Comparison of ENCODE assay signal across 1 cellular context in genomic region chr3:139343895-139344856, GRCh38.
TF ChIP-seq lines count a peak whose summit lies in the region.

Gene MRPS22, plus strand, starts transcription at chr3:139344020. Its CDS starts 7 bp downstream, at chr3:139344027.

TF ChIP-seq in GM12878, 131 proteins besides CTCF, POLR2A, EP300 and RAD21 (continued from another document and continues in another):
- TF ChIP-seq ATF3 (IDR thresholded peaks at IDR 0.05; ENCODE audit: borderline replicate concordance, extremely low read depth, low read depth, low read length) (no peak), RELB (IDR thresholded peaks at IDR 0.05; ENCODE audit: low read depth) (peak; percentile 98), DPF2 (IDR thresholded peaks at IDR 0.05) (0 out of 2 replicates have a peak, but pooled peaks have one; percentile 18), MYC (IDR thresholded peaks at IDR 0.05; ENCODE audit: insufficient read depth, insufficient read length, insufficient replicate concordance, low read length, severe bottlenecking) (no peak), ZSCAN29 (IDR thresholded peaks at IDR 0.05) (no peak), LARP7 (IDR thresholded peaks at IDR 0.05) (0 out of 2 replicates have a peak, but pooled peaks have one; percentile 69), RBBP5 (conservative IDR thresholded peaks at IDR 0.05) (no peak), ASH2L (IDR thresholded peaks at IDR 0.05; ENCODE audit: borderline replicate concordance, low read depth) (0 out of 2 replicates have a peak, but pooled peaks have one; percentile 69), NR2C2 (IDR thresholded peaks at IDR 0.05; ENCODE audit: borderline replicate concordance, control insufficient read depth, insufficient read length, low read depth) (no peak), BCLAF1 (IDR thresholded peaks at IDR 0.05) (no peak), ZBTB33 (IDR thresholded peaks at IDR 0.05) (no peak), IRF4 (IDR thresholded peaks at IDR 0.05; ENCODE audit: low read depth, low read length) (no peak), CHD1 (IDR thresholded peaks at IDR 0.05; ENCODE audit: low read depth, low read length) (no peak), FOXK2 (IDR thresholded peaks at IDR 0.05) (0 out of 2 replicates have a peak, but pooled peaks have one; percentile 29), SUPT20H (IDR thresholded peaks at IDR 0.05; ENCODE audit: borderline replicate concordance, control insufficient read depth, low read depth, low read length) (no peak), EGR1 (IDR thresholded peaks at IDR 0.05; ENCODE audit: borderline replicate concordance in 1 of 2, low read depth in 2 of 2, low read length in 2 of 2) (no peak), USF1 (IDR thresholded peaks at IDR 0.05; ENCODE audit: borderline replicate concordance, extremely low read length, insufficient read depth, low read depth, low read length) (no peak), ATF2 (IDR thresholded peaks at IDR 0.05; ENCODE audit: low read length) (no peak), ZNF217 (IDR thresholded peaks at IDR 0.05) (no peak), SIN3A (IDR thresholded peaks at IDR 0.05; ENCODE audit: low read depth, low read length) (0 out of 2 replicates have a peak, but pooled peaks have one; percentile 51), IKZF2 (IDR thresholded peaks at IDR 0.05) (peak in 1 of 2 experiments; percentile 23; a peak in 1 of 4 replicates), SMC3 (IDR thresholded peaks at IDR 0.05; ENCODE audit: borderline replicate concordance, low read length) (no peak), GATAD2B (conservative IDR thresholded peaks at IDR 0.05; ENCODE audit: low read depth) (0 out of 2 replicates have a peak, but pooled peaks have one; percentile 45), HCFC1 (IDR thresholded peaks at IDR 0.05; ENCODE audit: low read length) (peak; percentile 94), TCF12 (IDR thresholded peaks at IDR 0.05; ENCODE audit: low read depth, low read length) (no peak), E2F8 (IDR thresholded peaks at IDR 0.05; ENCODE audit: low read depth, partially characterized antibody) (peak; percentile 79), PAX8 (IDR thresholded peaks at IDR 0.05) (no peak), PAX5 (IDR thresholded peaks at IDR 0.05; ENCODE audit: borderline replicate concordance, low read depth, low read length) (no peak), TAF1 (IDR thresholded peaks at IDR 0.05; ENCODE audit: borderline replicate concordance, low read depth, low read length) (peak; percentile 90), MYB (IDR thresholded peaks at IDR 0.05; ENCODE audit: borderline replicate concordance, low read depth, low read length) (0 out of 2 replicates have a peak, but pooled peaks have one; percentile 8), SMAD1 (IDR thresholded peaks at IDR 0.05; ENCODE audit: low read depth, partially characterized antibody) (no peak), NBN (IDR thresholded peaks at IDR 0.05) (no peak), ZBTB40 (IDR thresholded peaks at IDR 0.05; ENCODE audit: borderline replicate concordance) (peak; percentile 97), SPI1 (IDR thresholded peaks at IDR 0.05; ENCODE audit: borderline replicate concordance, insufficient read depth, low read depth, low read length) (0 out of 2 replicates have a peak, but pooled peaks have one; percentile 12), MTA2 (IDR thresholded peaks at IDR 0.05; ENCODE audit: low read depth) (peak; percentile 80), BHLHE40 (IDR thresholded peaks at IDR 0.05; ENCODE audit: borderline replicate concordance in 1 of 2, low read depth in 2 of 2, low read length in 1 of 2) (0 out of 4 replicates have a peak, but pooled peaks of 1 of the 2 experiments have one; percentile 10), YBX1 (IDR thresholded peaks at IDR 0.05) (no peak), NR2C1 (IDR thresholded peaks at IDR 0.05) (peak; percentile 97), CBFB (IDR thresholded peaks at IDR 0.05; ENCODE audit: low read depth) (peak; percentile 53; the same call in 1 of the 2 replicates), NFXL1 (IDR thresholded peaks at IDR 0.05; ENCODE audit: borderline replicate concordance) (no peak), BRCA1 (IDR thresholded peaks at IDR 0.05; ENCODE audit: low read depth, low read length) (peak; percentile 49; the same call in 1 of the 2 replicates), NFIC (IDR thresholded peaks at IDR 0.05; ENCODE audit: low read depth, low read length) (no peak), EED (IDR thresholded peaks at IDR 0.05; ENCODE audit: low read depth) (0 out of 2 replicates have a peak, but pooled peaks have one; percentile 25), SMARCA5 (IDR thresholded peaks at IDR 0.05) (0 out of 2 replicates have a peak, but pooled peaks have one; percentile 51), PML (IDR thresholded peaks at IDR 0.05; ENCODE audit: low read length) (peak; percentile 71; the same call in 1 of the 2 replicates), KLF5 (IDR thresholded peaks at IDR 0.05; ENCODE audit: partially characterized antibody) (no peak), WRNIP1 (IDR thresholded peaks at IDR 0.05; ENCODE audit: borderline replicate concordance, low read depth, low read length) (no peak), HSF1 (IDR thresholded peaks at IDR 0.05; ENCODE audit: low read depth, low read length) (no peak)
